In genomic region chr2:36561223-36561944, GRCh38 we compare ENCODE assay signal across 9 cellular contexts. TPM values are rescaled to one million over a fixed set of nuclear protein-coding genes. Genes with fewer than 3 reads are reported as not detected.
DNase-seq lines count a peak whose midpoint lies in the region; ATAC-seq and TF ChIP-seq lines count a peak whose summit lies in the region.
"Had no signal": no experiment of that assay in that cellular context is flagged by ENCODE, and none has a peak within 500 bp of the region (broad histone marks: within the 10 kb centered on the region; RNA-seq: fewer than 3 reads in every experiment).

No MANE protein-coding gene starts in this region.

- peaks cover 51% of the 10 kb centered on the region for H3K4me1 Mint-ChIP-seq in endothelial cell (ENCODE audit: unreplicated experiment)
- H3K4me1 Mint-ChIP-seq: activated B cell treated with CpG ODN at 0.5 μM for 24 hours had no signal

- H3K36me3 ChIP-seq in BJ (ENCODE audit: control insufficient read depth, insufficient read depth, low read length) (peaks cover 5% of the 10 kb centered on the region; the same call in 1 of the 2 replicates), mucosa of descending colon (ENCODE audit: low read depth) (no peaks in the 10 kb centered on the region)

- no peak for TF ChIP-seq CTCF in BJ (IDR thresholded peaks at IDR 0.05; ENCODE audit: insufficient read depth, low read depth, low read length)
- TF ChIP-seq CTCF in NB4 (IDR thresholded peaks at IDR 0.05; ENCODE audit: low read depth, low read length) = no peak
- TF ChIP-seq CTCF in endothelial cell (IDR thresholded peaks at IDR 0.05; ENCODE audit: unreplicated experiment) = no peak
- no peak for TF ChIP-seq CTCF in mucosa of descending colon (IDR thresholded peaks at IDR 0.05)

- peak overlapping the region; percentile 95 for H3K27ac Mint-ChIP-seq in endothelial cell (ENCODE audit: unreplicated experiment)
- H3K27ac Mint-ChIP-seq in activated naive CD4-positive, alpha-beta T cell treated with anti-CD3 and anti-CD28 coated beads, Interleukin-2, amount 50 U/mL, for 72 hours = no peak overlapping the region
- H3K27ac Mint-ChIP-seq: activated B cell treated with CpG ODN at 0.5 μM for 24 hours had no signal

- intact Hi-C loops in mucosa of descending colon (cut with DNase I, micrococcal nuclease) = no loop called here

- CTCF ChIA-PET in BJ (lab: Yijun Ruan, JAX) = interaction anchor here (1.2 kb wide), 1 partner anchor 12 kb away, joined by 5 read pairs; no protein-coding TSS in a partner anchor

- H3K27me3 Mint-ChIP-seq in endothelial cell (ENCODE audit: unreplicated experiment) = peaks cover 12% of the 10 kb centered on the region
- H3K27me3 Mint-ChIP-seq: activated B cell treated with CpG ODN at 0.5 μM for 24 hours had no signal

- H3K27ac ChIP-seq in substantia nigra (ENCODE audit: low read depth, low read length, poor library complexity, severe bottlenecking) = no peak overlapping the region

- H3K4me3 Mint-ChIP-seq in endothelial cell (ENCODE audit: unreplicated experiment) = no peak overlapping the region
- H3K4me3 Mint-ChIP-seq: activated B cell treated with CpG ODN at 0.5 μM for 24 hours had no signal

- TF ChIP-seq POLR2A in NB4 (IDR thresholded peaks at IDR 0.05; ENCODE audit: extremely low read depth, insufficient read length) = no peak

- H3K27me3 ChIP-seq in BJ (ENCODE audit: control insufficient read depth, insufficient read depth, low read length) = no peaks in the 10 kb centered on the region

- peaks cover 20% of the 10 kb centered on the region for H3K36me3 Mint-ChIP-seq in endothelial cell (ENCODE audit: low read depth, unreplicated experiment)
- H3K36me3 Mint-ChIP-seq in activated naive CD4-positive, alpha-beta T cell treated with anti-CD3 and anti-CD28 coated beads, Interleukin-2, amount 50 U/mL, for 72 hours = peaks cover 0 to 19% of the 10 kb centered on the region in 2 donors

- H3K4me3 ChIP-seq in BJ (ENCODE audit: low read depth, low read length) (no peak overlapping the region), NB4 (ENCODE audit: low read depth, low read length) (no peak overlapping the region), mucosa of descending colon (no peak overlapping the region)

- no peaks in the 10 kb centered on the region for H3K9me3 ChIP-seq in mucosa of descending colon

- H3K9me3 Mint-ChIP-seq in endothelial cell (ENCODE audit: unreplicated experiment) = no peaks in the 10 kb centered on the region
- H3K9me3 Mint-ChIP-seq in activated naive CD4-positive, alpha-beta T cell treated with anti-CD3 and anti-CD28 coated beads, Interleukin-2, amount 50 U/mL, for 72 hours = no peaks in the 10 kb centered on the region
- H3K9me3 Mint-ChIP-seq: activated B cell treated with CpG ODN at 0.5 μM for 24 hours had no signal

- POLR2A ChIA-PET in BJ (lab: Charles Lee) = no interaction called here

- DNase-seq in BJ (ENCODE audit: low read depth) (peak; percentile 94), NB4 (ENCODE audit: low read depth) (peak; percentile 63), endothelial cell (ENCODE audit: low spot score) (no peak), mucosa of descending colon (peak in 1 of 3 donors; percentile 57), RPMI8226 (no peak), NCI-H2171 (lab: John Stamatoyannopoulos, UW) (no peak), substantia nigra (lab: John Stamatoyannopoulos, UW) (no peak)
- no peak for DNase-seq in activated naive CD4-positive, alpha-beta T cell treated with anti-CD3 and anti-CD28 coated beads, Interleukin-2, amount 50 U/mL, for 72 hours (ENCODE audit: low spot score in 2 of 2)
- DNase-seq: activated B cell treated with CpG ODN at 0.5 μM for 24 hours had no signal

- ATAC-seq in mucosa of descending colon = peak; percentile 99
- ATAC-seq in activated naive CD4-positive, alpha-beta T cell treated with anti-CD3 and anti-CD28 coated beads, Interleukin-2, amount 50 U/mL, for 72 hours = no peak

- peaks cover 7% of the 10 kb centered on the region for H3K4me1 ChIP-seq in mucosa of descending colon (ENCODE audit: low read depth)

RNA-seq across cellular contexts. Expression of gene FEZ2, which starts 36.6 kb away (rescaled TPM):
- 38.3 and 90.0 TPM in 2 replicates for polyA plus RNA-seq in BJ (2011; rRNA removed)
- polyA minus RNA-seq in BJ (2011; rRNA and poly(A)+ RNA removed) = 16.5 and 18.5 TPM in 2 replicates
- total RNA-seq in endothelial cell (ENCODE audit: unreplicated experiment) (40.8 TPM), mucosa of descending colon (10 to 100 TPM; 47.5 to 63.3 (median 57.5) TPM)
- 10 to 100 TPM in 1 of 2 donors, 1 to 10 TPM in 1; 8.2 to 14.9 TPM for total RNA-seq in activated naive CD4-positive, alpha-beta T cell treated with anti-CD3 and anti-CD28 coated beads, Interleukin-2, amount 50 U/mL, for 72 hours

Comparison
In these comparisons a context has a peak if more than half of its experiments do, and no peak if none do; other contexts are left out.
1. DNase-seq: peak in BJ (single experiment) and NB4 (single experiment); none in endothelial cell (single experiment), RPMI8226 (single experiment), NCI-H2171 (single experiment), activated naive CD4-positive, alpha-beta T cell treated with anti-CD3 and anti-CD28 coated beads, Interleukin-2, amount 50 U/mL, for 72 hours (0 of 2) and substantia nigra (0 of 49).